ENCODE assay signal across 1 cellular context in the genomic region with DNA sequence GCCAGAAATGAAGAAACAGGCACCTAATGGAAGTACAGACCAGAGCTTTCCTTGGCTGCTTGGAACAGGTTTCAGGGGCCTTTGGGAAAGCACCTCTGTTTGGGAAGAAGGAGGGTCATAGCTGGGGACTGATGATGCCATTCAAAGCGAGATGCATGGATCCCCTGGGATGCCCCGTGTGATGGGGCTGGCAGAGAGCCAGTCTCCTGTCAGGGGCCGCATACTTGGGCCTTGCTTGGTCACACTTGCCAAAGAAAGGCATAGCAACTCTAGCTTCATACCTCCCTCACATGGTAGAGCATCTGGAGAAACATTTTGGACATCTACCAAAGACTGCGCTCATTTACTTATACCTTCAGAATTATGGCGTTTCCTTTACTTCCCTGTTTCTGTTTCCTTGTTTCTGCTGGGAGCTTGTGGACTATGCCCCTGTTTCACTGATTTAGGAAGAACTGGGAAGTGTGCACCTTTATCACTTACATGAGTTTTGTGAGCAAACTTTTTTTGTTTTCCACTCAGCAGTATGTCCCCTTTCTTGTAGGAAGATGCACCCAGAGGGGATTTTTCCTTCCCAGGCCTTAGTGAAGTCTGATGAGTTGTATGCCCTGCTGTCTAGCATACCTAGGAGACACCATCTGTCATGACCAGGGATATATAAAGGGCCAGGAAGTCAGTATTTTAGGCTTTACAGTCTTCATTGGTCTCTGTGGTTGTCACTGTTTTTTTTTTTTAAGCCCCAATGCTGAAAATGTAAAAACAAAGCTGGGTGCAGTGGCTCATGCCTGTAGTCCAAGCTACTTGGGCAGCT.
TF ChIP-seq lines count a peak whose summit lies in the region.

No MANE protein-coding gene starts in this region.

TF ChIP-seq in GM23338, 12 proteins besides CTCF, POLR2A, EP300 and RAD21:
- TF ChIP-seq, protein P1, sequence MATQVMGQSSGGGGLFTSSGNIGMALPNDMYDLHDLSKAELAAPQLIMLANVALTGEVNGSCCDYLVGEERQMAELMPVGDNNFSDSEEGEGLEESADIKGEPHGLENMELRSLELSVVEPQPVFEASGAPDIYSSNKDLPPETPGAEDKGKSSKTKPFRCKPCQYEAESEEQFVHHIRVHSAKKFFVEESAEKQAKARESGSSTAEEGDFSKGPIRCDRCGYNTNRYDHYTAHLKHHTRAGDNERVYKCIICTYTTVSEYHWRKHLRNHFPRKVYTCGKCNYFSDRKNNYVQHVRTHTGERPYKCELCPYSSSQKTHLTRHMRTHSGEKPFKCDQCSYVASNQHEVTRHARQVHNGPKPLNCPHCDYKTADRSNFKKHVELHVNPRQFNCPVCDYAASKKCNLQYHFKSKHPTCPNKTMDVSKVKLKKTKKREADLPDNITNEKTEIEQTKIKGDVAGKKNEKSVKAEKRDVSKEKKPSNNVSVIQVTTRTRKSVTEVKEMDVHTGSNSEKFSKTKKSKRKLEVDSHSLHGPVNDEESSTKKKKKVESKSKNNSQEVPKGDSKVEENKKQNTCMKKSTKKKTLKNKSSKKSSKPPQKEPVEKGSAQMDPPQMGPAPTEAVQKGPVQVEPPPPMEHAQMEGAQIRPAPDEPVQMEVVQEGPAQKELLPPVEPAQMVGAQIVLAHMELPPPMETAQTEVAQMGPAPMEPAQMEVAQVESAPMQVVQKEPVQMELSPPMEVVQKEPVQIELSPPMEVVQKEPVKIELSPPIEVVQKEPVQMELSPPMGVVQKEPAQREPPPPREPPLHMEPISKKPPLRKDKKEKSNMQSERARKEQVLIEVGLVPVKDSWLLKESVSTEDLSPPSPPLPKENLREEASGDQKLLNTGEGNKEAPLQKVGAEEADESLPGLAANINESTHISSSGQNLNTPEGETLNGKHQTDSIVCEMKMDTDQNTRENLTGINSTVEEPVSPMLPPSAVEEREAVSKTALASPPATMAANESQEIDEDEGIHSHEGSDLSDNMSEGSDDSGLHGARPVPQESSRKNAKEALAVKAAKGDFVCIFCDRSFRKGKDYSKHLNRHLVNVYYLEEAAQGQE (IDR thresholded peaks at IDR 0.05; ENCODE audit: unreplicated experiment), result no peak
- TF ChIP-seq NANOG (IDR thresholded peaks at IDR 0.05; ENCODE audit: borderline replicate concordance) (no peak), JUNB (IDR thresholded peaks at IDR 0.05; ENCODE audit: unreplicated experiment) (no peak), ZNF331 (CRISPR knock-in tag; IDR thresholded peaks at IDR 0.05; ENCODE audit: low read depth) (no peak), CREB1 (CRISPR knock-in tag; IDR thresholded peaks at IDR 0.05; ENCODE audit: low read depth) (no peak), EZH2 (IDR thresholded peaks at IDR 0.05; ENCODE audit: low read depth, unreplicated experiment) (no peak), POLR2AphosphoS5 (IDR thresholded peaks at IDR 0.05; ENCODE audit: low read depth) (no peak), ZNF114 (CRISPR knock-in tag; IDR thresholded peaks at IDR 0.05) (no peak), STAT1 (IDR thresholded peaks at IDR 0.05; ENCODE audit: unreplicated experiment) (no peak), EZH2phosphoT487 (IDR thresholded peaks at IDR 0.05; ENCODE audit: unreplicated experiment) (no peak)
- TF ChIP-seq, protein P2, sequence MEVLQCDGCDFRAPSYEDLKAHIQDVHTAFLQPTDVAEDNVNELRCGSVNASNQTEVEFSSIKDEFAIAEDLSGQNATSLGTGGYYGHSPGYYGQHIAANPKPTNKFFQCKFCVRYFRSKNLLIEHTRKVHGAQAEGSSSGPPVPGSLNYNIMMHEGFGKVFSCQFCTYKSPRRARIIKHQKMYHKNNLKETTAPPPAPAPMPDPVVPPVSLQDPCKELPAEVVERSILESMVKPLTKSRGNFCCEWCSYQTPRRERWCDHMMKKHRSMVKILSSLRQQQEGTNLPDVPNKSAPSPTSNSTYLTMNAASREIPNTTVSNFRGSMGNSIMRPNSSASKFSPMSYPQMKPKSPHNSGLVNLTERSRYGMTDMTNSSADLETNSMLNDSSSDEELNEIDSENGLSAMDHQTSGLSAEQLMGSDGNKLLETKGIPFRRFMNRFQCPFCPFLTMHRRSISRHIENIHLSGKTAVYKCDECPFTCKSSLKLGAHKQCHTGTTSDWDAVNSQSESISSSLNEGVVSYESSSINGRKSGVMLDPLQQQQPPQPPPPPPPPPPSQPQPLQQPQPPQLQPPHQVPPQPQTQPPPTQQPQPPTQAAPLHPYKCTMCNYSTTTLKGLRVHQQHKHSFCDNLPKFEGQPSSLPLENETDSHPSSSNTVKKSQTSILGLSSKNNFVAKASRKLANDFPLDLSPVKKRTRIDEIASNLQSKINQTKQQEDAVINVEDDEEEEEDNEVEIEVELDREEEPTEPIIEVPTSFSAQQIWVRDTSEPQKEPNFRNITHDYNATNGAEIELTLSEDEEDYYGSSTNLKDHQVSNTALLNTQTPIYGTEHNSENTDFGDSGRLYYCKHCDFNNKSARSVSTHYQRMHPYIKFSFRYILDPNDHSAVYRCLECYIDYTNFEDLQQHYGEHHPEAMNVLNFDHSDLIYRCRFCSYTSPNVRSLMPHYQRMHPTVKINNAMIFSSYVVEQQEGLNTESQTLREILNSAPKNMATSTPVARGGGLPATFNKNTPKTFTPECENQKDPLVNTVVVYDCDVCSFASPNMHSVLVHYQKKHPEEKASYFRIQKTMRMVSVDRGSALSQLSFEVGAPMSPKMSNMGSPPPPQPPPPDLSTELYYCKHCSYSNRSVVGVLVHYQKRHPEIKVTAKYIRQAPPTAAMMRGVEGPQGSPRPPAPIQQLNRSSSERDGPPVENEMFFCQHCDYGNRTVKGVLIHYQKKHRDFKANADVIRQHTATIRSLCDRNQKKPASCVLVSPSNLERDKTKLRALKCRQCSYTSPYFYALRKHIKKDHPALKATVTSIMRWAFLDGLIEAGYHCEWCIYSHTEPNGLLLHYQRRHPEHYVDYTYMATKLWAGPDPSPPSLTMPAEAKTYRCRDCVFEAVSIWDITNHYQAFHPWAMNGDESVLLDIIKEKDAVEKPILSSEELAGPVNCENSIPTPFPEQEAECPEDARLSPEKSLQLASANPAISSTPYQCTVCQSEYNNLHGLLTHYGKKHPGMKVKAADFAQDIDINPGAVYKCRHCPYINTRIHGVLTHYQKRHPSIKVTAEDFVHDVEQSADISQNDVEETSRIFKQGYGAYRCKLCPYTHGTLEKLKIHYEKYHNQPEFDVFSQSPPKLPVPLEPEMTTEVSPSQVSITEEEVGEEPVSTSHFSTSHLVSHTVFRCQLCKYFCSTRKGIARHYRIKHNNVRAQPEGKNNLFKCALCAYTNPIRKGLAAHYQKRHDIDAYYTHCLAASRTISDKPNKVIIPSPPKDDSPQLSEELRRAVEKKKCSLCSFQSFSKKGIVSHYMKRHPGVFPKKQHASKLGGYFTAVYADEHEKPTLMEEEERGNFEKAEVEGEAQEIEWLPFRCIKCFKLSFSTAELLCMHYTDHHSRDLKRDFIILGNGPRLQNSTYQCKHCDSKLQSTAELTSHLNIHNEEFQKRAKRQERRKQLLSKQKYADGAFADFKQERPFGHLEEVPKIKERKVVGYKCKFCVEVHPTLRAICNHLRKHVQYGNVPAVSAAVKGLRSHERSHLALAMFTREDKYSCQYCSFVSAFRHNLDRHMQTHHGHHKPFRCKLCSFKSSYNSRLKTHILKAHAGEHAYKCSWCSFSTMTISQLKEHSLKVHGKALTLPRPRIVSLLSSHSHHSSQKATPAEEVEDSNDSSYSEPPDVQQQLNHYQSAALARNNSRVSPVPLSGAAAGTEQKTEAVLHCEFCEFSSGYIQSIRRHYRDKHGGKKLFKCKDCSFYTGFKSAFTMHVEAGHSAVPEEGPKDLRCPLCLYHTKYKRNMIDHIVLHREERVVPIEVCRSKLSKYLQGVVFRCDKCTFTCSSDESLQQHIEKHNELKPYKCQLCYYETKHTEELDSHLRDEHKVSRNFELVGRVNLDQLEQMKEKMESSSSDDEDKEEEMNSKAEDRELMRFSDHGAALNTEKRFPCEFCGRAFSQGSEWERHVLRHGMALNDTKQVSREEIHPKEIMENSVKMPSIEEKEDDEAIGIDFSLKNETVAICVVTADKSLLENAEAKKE (CRISPR knock-in tag; IDR thresholded peaks at IDR 0.05), result no peak
- TF ChIP-seq, protein P3, sequence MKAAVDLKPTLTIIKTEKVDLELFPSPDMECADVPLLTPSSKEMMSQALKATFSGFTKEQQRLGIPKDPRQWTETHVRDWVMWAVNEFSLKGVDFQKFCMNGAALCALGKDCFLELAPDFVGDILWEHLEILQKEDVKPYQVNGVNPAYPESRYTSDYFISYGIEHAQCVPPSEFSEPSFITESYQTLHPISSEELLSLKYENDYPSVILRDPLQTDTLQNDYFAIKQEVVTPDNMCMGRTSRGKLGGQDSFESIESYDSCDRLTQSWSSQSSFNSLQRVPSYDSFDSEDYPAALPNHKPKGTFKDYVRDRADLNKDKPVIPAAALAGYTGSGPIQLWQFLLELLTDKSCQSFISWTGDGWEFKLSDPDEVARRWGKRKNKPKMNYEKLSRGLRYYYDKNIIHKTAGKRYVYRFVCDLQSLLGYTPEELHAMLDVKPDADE (IDR thresholded peaks at IDR 0.05), result no peak
